In genomic region chr6:30900863-30901417, GRCh38 we compare ENCODE assay signal across 40 cellular contexts. TPM values are rescaled to one million over a fixed set of nuclear protein-coding genes. Genes with fewer than 3 reads are reported as not detected.
"Had no signal": no experiment of that assay in that cellular context is flagged by ENCODE, and none has a peak within 500 bp of the region (broad histone marks: within the 10 kb centered on the region; RNA-seq: fewer than 3 reads in every experiment).

No MANE protein-coding gene starts in this region.

- H3K27ac ChIP-seq: brain microvascular endothelial cell, KMS-11, Peyer's patch, WERI-Rb-1 had no signal

- H3K4me2 ChIP-seq: KMS-11 had no signal

- H3K4me3 ChIP-seq: Peyer's patch had no signal

- H3K27me3 ChIP-seq: brain microvascular endothelial cell, Peyer's patch had no signal

- ATAC-seq: activated CD4-positive, alpha-beta T cell treated with anti-CD3 and anti-CD28 coated beads for 36 hours; activated CD8-positive, alpha-beta memory T cell treated with anti-CD3 and anti-CD28 coated beads, Interleukin-2, amount 10 ng/mL, durations not matched to agents 7 days and 5 days; activated naive CD8-positive, alpha-beta T cell treated with anti-CD3 and anti-CD28 coated beads, Interleukin-2, amount 50 U/mL, for 24 hours; activated T-cell treated with anti-CD3 and anti-CD28 coated beads, Interleukin-2, amount 50 U/mL, for 72 hours; PC-3; Right ventricle myocardium inferior had no signal

- DNase-seq: activated CD4-positive, alpha-beta memory T cell treated with anti-CD3 and anti-CD28 coated beads, Interleukin-2, amount 10 ng/mL, durations not matched to agents 7 days and 5 days; activated CD4-positive, alpha-beta T cell treated with anti-CD3 and anti-CD28 coated beads for 36 hours; activated CD4-positive, alpha-beta T cell treated with anti-CD3 and anti-CD28 coated beads, Interleukin-2, amount 50 U/mL, for 1 hour; activated CD4-positive, CD25-positive, alpha-beta regulatory T cell; activated CD8-positive, alpha-beta memory T cell treated with anti-CD3 and anti-CD28 coated beads for 24 hours; activated CD8-positive, alpha-beta memory T cell treated with anti-CD3 and anti-CD28 coated beads, Interleukin-2, amount 10 ng/mL, durations not matched to agents 7 days and 5 days; activated CD8-positive, alpha-beta memory T cell treated with anti-CD3 and anti-CD28 coated beads, Interleukin-2, amount 50 U/mL, for 48 hours; activated gamma-delta T cell; activated naive CD4-positive, alpha-beta T cell treated with anti-CD3 and anti-CD28 coated beads, Interleukin-2, amount 10 ng/mL, durations not matched to agents 7 days and 5 days; activated naive CD8-positive, alpha-beta T cell treated with anti-CD3 and anti-CD28 coated beads, Interleukin-2, amount 50 U/mL, for 24 hours; activated T-cell treated with anti-CD3 and anti-CD28 coated beads, Interleukin-2, amount 50 U/mL, for 72 hours; anterior cingulate cortex; brain microvascular endothelial cell; central memory CD4-positive, alpha-beta T cell; MM.1S; MV-4-11; NCI-H1092; NCI-H1417; NCI-H146; NCI-H187 treated with DMSO at 0.1 percent for 48 hours; NCI-H2081 treated with DMSO at 0.1 percent for 48 hours; NCI-H226; NCI-H446 treated with DMSO at 0.1 percent for 48 hours; NCI-H524; NCI-H69; NK-92 treated with Interleukin-12 subunit alpha and Interleukin-12 subunit beta, amount 100 ng/mL, for 24 hours; PC-3; Peyer's patch; RPMI8226; SIG-M5; T1000; WERI-Rb-1 had no signal

- H3K9me3 ChIP-seq: Peyer's patch had no signal

- H3K9ac ChIP-seq: KMS-11 had no signal

RNA-seq across cellular contexts. Expression of gene SFTA2, which starts 31.0 kb away (rescaled TPM):
- total RNA-seq: activated CD4-positive, alpha-beta memory T cell treated with anti-CD3 and anti-CD28 coated beads, Interleukin-2, amount 10 ng/mL, durations not matched to agents 7 days and 5 days; activated CD4-positive, alpha-beta T cell treated with anti-CD3 and anti-CD28 coated beads for 36 hours; activated CD8-positive, alpha-beta memory T cell treated with anti-CD3 and anti-CD28 coated beads, Interleukin-2, amount 10 ng/mL, durations not matched to agents 7 days and 5 days; activated T-helper 2 cell treated with anti-CD3 and anti-CD28 coated beads, Interferon-gamma antibody, Interleukin-2, Interleukin-4, amounts not matched to agents 10 μg/mL and 5 μg/mL and 100 μg/mL, durations not matched to agents 14 hours and 24 hours and 36 hours; cerebellum; LHCN-M2; PC-3; Peyer's patch; Right ventricle myocardium inferior; SK-MEL-5; T-helper 1 cell treated with Interleukin-12 subunit alpha and Interleukin-12 subunit beta and Interleukin-4 antibody, amounts not matched to agents 30 ng/mL and 1 ng/mL, for 36 hours; T-helper 2 cell treated with Interferon-gamma antibody and Interleukin-4, amounts not matched to agents 100 ng/mL and 5 ng/mL, for 36 hours had no signal

RNA-seq across cellular contexts. Expression of gene MUCL3, which starts 39.8 kb away (rescaled TPM):
- total RNA-seq: activated CD4-positive, alpha-beta memory T cell treated with anti-CD3 and anti-CD28 coated beads, Interleukin-2, amount 10 ng/mL, durations not matched to agents 7 days and 5 days; activated CD4-positive, alpha-beta T cell treated with anti-CD3 and anti-CD28 coated beads for 36 hours; activated CD8-positive, alpha-beta memory T cell treated with anti-CD3 and anti-CD28 coated beads, Interleukin-2, amount 10 ng/mL, durations not matched to agents 7 days and 5 days; activated T-helper 2 cell treated with anti-CD3 and anti-CD28 coated beads, Interferon-gamma antibody, Interleukin-2, Interleukin-4, amounts not matched to agents 10 μg/mL and 5 μg/mL and 100 μg/mL, durations not matched to agents 14 hours and 24 hours and 36 hours; cerebellum; LHCN-M2; Right ventricle myocardium inferior; SK-MEL-5; T-helper 1 cell treated with Interleukin-12 subunit alpha and Interleukin-12 subunit beta and Interleukin-4 antibody, amounts not matched to agents 30 ng/mL and 1 ng/mL, for 36 hours; T-helper 2 cell treated with Interferon-gamma antibody and Interleukin-4, amounts not matched to agents 100 ng/mL and 5 ng/mL, for 36 hours had no signal
